1 cellular context compared by ENCODE assay signal in genomic region chr11:47498584-47499152, GRCh38.
TF ChIP-seq lines count a peak whose summit lies in the region.

No MANE protein-coding gene starts in this region.

TF ChIP-seq in GM23338, 12 proteins besides CTCF, POLR2A, EP300 and RAD21:
- TF ChIP-seq EZH2 (IDR thresholded peaks at IDR 0.05; ENCODE audit: low read depth, unreplicated experiment) (no peak), ZNF462 (CRISPR knock-in tag; IDR thresholded peaks at IDR 0.05) (no peak), CREB1 (CRISPR knock-in tag; IDR thresholded peaks at IDR 0.05; ENCODE audit: low read depth) (no peak), REST (IDR thresholded peaks at IDR 0.05; ENCODE audit: unreplicated experiment) (no peak), NANOG (IDR thresholded peaks at IDR 0.05; ENCODE audit: borderline replicate concordance) (no peak), STAT1 (IDR thresholded peaks at IDR 0.05; ENCODE audit: unreplicated experiment) (no peak), POLR2AphosphoS5 (IDR thresholded peaks at IDR 0.05; ENCODE audit: low read depth) (no peak), JUNB (IDR thresholded peaks at IDR 0.05; ENCODE audit: unreplicated experiment) (no peak), ETS1 (IDR thresholded peaks at IDR 0.05) (no peak), ZNF331 (CRISPR knock-in tag; IDR thresholded peaks at IDR 0.05; ENCODE audit: low read depth) (no peak), ZNF114 (CRISPR knock-in tag; IDR thresholded peaks at IDR 0.05) (no peak), EZH2phosphoT487 (IDR thresholded peaks at IDR 0.05; ENCODE audit: unreplicated experiment) (no peak)
TF ChIP-seq in GM23338: peak in this region for 0.
